Comparison of ENCODE assay signal across 8 cellular contexts in genomic region chr16:66934138-66934838, GRCh38. TPM values are rescaled to one million over a fixed set of nuclear protein-coding genes. Genes with fewer than 3 reads are reported as not detected.
DNase-seq lines count a peak whose midpoint lies in the region; ATAC-seq and TF ChIP-seq lines count a peak whose summit lies in the region.

CIAO2B (minus strand) TSS chr16:66934402; CDS start chr16:66934364, 38 bp downstream.

- DNase-seq in AG04450 (ENCODE audit: low read depth, low spot score) (peak; percentile 43), NCI-H460 (ENCODE audit: extremely low read depth, low read depth) (peak; percentile 82), choroid plexus epithelial cell (ENCODE audit: low read depth) (peak; percentile 83), kidney tubule cell (ENCODE audit: low spot score) (peak; percentile 87)
- DNase-seq in activated CD4-positive, alpha-beta T cell treated with anti-CD3 and anti-CD28 coated beads for 4 hours: peak; percentile 88
- DNase-seq in stimulated activated CD4-positive, alpha-beta T cell treated with anti-CD3 and anti-CD28 coated beads, Interleukin-1b, Interleukin-23, amount 100 ng/mL, for 1 hour (ENCODE audit: low read depth in 2 of 2): peak; percentile 69 to 85

- ATAC-seq in GM18907 (IDR thresholded peaks at IDR 0.05; ENCODE audit: unreplicated experiment) (peak; percentile 73), HG03159 (IDR thresholded peaks at IDR 0.05; ENCODE audit: unreplicated experiment) (peak; percentile 63)

- POLR2A ChIA-PET in AG04450 (lab: Yijun Ruan, JAX): interaction anchor here (0.8 to 1.6 kb wide), 3 partner anchors 14 to 39 kb away, joined by 3 to 4 read pairs (median 4); no protein-coding TSS in a partner anchor

- CTCF ChIA-PET in AG04450 (lab: Charles Lee): no interaction called here

- TF ChIP-seq CTCF in AG04450 (IDR thresholded peaks at IDR 0.05; ENCODE audit: low read depth, low read length) (no peak), choroid plexus epithelial cell (conservative IDR thresholded peaks at IDR 0.05; ENCODE audit: low read depth, low read length) (no peak)

- H3K27ac ChIP-seq in AG04450 (ENCODE audit: low read depth, low read length): peak within 1 kb of the TSS; percentile 70

- no peaks in the 10 kb centered on the region for H3K27me3 ChIP-seq in AG04450 (ENCODE audit: control insufficient read depth, insufficient read depth, low read length)

- H3K9me3 ChIP-seq in AG04450 (ENCODE audit: control insufficient read depth, insufficient read depth, low read length): no peaks in the 10 kb centered on the region; the same call in 1 of the 2 replicates

- H3K4me3 ChIP-seq in AG04450 (ENCODE audit: low read depth, low read length) (peak within 1 kb of the TSS; percentile 96), choroid plexus epithelial cell (ENCODE audit: low read depth, low read length) (peak within 1 kb of the TSS; percentile 97)

RNA-seq across cellular contexts. Expression of gene CIAO2B, which starts in this region (rescaled TPM):
- polyA plus RNA-seq in AG04450 (2011; rRNA removed): 131 and 166 TPM in 2 replicates
- polyA minus RNA-seq in AG04450 (2011; rRNA and poly(A)+ RNA removed): 118 and 145 TPM in 2 replicates
- 270 and 295 TPM in 2 replicates for total RNA-seq in NCI-H460 (2014; rRNA removed; shearing (Covaris generic))
- polyA plus RNA-seq in NCI-H460 (2014; cell fraction: nucleus; rRNA removed): 141 and 168 TPM in 2 replicates

Comparison
In these comparisons a context has a peak if more than half of its experiments do, and no peak if none do; other contexts are left out.
1. Peak in every context shown above with its lines: DNase-seq, ATAC-seq, H3K4me3 ChIP-seq and H3K27ac ChIP-seq.